In the genomic region with DNA sequence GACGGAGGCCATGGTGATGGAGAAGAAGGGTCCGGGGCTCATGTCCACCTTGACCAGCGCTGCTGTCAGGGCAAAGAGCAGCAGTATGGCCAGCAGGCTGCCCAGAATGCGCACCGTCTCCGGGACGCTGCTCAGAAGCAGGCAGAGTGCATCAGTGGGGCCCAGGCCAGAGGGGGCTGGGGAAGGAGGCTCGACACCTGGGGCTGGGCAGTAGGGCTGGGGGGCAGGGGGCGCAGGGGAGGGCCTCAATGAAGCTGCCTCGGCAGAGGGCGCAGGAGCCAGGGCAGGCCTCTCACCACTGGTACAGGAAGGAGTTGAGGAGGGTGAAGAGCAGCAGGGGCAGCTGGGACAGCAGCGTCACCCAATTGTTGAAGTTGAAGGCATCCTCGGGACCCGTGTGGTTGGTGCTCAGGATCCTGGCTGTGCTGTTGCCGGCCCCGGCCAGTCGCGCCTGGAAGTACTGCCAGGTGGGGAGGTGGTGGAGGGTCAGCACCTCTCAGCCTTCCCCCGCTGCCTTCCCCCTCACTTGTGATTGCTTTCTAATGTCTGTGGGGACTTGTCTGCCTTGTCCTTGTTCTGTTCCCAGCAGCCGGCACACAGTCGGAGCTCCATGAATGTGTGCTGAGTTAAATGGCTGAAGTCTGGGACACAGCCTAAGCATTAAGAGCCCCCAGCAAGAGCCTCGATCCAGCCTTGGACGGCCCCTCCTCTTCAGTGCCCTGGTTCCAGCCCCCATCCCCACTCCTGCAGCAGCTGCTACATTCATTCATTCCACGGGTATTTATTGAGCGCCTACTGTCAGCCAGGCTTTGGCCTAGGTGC, we compare ENCODE assay signal across 15 cellular contexts. TPM values are rescaled to one million over a fixed set of nuclear protein-coding genes. Genes with fewer than 3 reads are reported as not detected.
DNase-seq lines count a peak whose midpoint lies in the region; ATAC-seq, FAIRE-seq and TF ChIP-seq lines count a peak whose summit lies in the region.
"Had no signal": no experiment of that assay in that cellular context is flagged by ENCODE, and none has a peak within 500 bp of the region (broad histone marks: within the 10 kb centered on the region; RNA-seq: fewer than 3 reads in every experiment).

No MANE protein-coding gene starts in this region.

- H3K27me3 ChIP-seq in HepG2 (ENCODE audit: control insufficient read depth in 1 of 2, insufficient read depth in 2 of 2, low read length in 2 of 2), result peaks cover 0 to 7% of the 10 kb centered on the region in 2 experiments; a peak in 1 of 5 replicates
- no peaks in the 10 kb centered on the region for H3K27me3 ChIP-seq in right lobe of liver
- H3K27me3 ChIP-seq: vagina had no signal

- no peaks in the 10 kb centered on the region for H3K36me3 ChIP-seq in HepG2 (replicated peaks in 1 of 2; ENCODE audit: control insufficient read depth in 1 of 2, insufficient read depth in 2 of 2, low read length in 2 of 2)
- no peaks in the 10 kb centered on the region for H3K36me3 ChIP-seq in right lobe of liver
- H3K36me3 ChIP-seq: vagina had no signal

- H3K9me3 Mint-ChIP-seq in activated CD4-positive, alpha-beta memory T cell treated with anti-CD3 and anti-CD28 coated beads, Interleukin-2, amount 10 ng/mL, durations not matched to agents 7 days and 5 days, result no peaks in the 10 kb centered on the region
- H3K9me3 Mint-ChIP-seq in stimulated activated naive B cell treated with anti-CD40 and anti-IgM and Interleukin-4, amounts not matched to agents 10 μg/mL and 1 μg/mL and 100 μg/mL, for 72 hours, result no peaks in the 10 kb centered on the region

- CTCF ChIA-PET in HepG2 (lab: Yijun Ruan, JAX; ENCODE audit: low intra/inter-chr PET ratio, low total read pairs), result no interaction called here
- CTCF ChIA-PET in activated CD4-positive, alpha-beta memory T cell treated with anti-CD3 and anti-CD28 coated beads, Interleukin-2, amount 10 ng/mL, durations not matched to agents 7 days and 5 days (lab: Charles Lee), result interaction anchor here (1.0 to 1.9 kb wide), 2 partner anchors 17 to 57 kb away, joined by 3 to 13 read pairs; no protein-coding TSS in a partner anchor

- BruUV-seq in HepG2 (replicated peaks; lab: Mats Ljungman, UMichigan), result no TSS peak

- no peak overlapping the region for H3K27ac ChIP-seq in HepG2 (ENCODE audit: extremely low read length, insufficient read depth, low read length)
- H3K27ac ChIP-seq in right lobe of liver, result no peak overlapping the region
- H3K27ac ChIP-seq: vagina had no signal

- ATAC-seq in HepG2, result peak; percentile 4
- ATAC-seq in right lobe of liver, result no peak
- no peak for ATAC-seq in stimulated activated naive B cell treated with anti-CD40 and anti-IgM and Interleukin-4, amounts not matched to agents 10 μg/mL and 1 μg/mL and 100 μg/mL, for 72 hours (replicated peaks)
- ATAC-seq in GM18502 (IDR thresholded peaks at IDR 0.05; ENCODE audit: poor library complexity, unreplicated experiment), result no peak
- ATAC-seq: activated CD4-positive, CD25-positive, alpha-beta regulatory T cell treated with anti-CD3 and anti-CD28 coated beads, Interleukin-2, amount 50 U/mL, for 24 hours had no signal

- TF ChIP-seq POLR2A in HepG2 (IDR thresholded peaks at IDR 0.05; ENCODE audit: insufficient read depth in 1 of 2, low read depth in 2 of 2, low read length in 2 of 2) (no peak; a peak in 1 of 4 replicates), right lobe of liver (IDR thresholded peaks at IDR 0.05) (no peak)

- H3K79me2 ChIP-seq in HepG2 (ENCODE audit: insufficient read depth, low read length), result no peaks in the 10 kb centered on the region

- no peaks in the 10 kb centered on the region; the same call in 1 of the 2 replicates for H4K20me1 ChIP-seq in HepG2 (ENCODE audit: insufficient read depth, low read length)

- in situ Hi-C loops in HepG2 (cut with HindIII; ENCODE audit: extremely low pct_ligation_motif_present, low pct_unique_long_range_greater_than_20kb), result no loop called here

- no peak overlapping the region for H3K27ac Mint-ChIP-seq in activated CD4-positive, alpha-beta memory T cell treated with anti-CD3 and anti-CD28 coated beads, Interleukin-2, amount 10 ng/mL, durations not matched to agents 7 days and 5 days
- peak overlapping the region; percentile 17 for H3K27ac Mint-ChIP-seq in stimulated activated naive B cell treated with anti-CD40 and anti-IgM and Interleukin-4, amounts not matched to agents 10 μg/mL and 1 μg/mL and 100 μg/mL, for 72 hours

- peaks cover 5% of the 10 kb centered on the region for H3K27me3 Mint-ChIP-seq in activated CD4-positive, alpha-beta memory T cell treated with anti-CD3 and anti-CD28 coated beads, Interleukin-2, amount 10 ng/mL, durations not matched to agents 7 days and 5 days
- H3K27me3 Mint-ChIP-seq in stimulated activated naive B cell treated with anti-CD40 and anti-IgM and Interleukin-4, amounts not matched to agents 10 μg/mL and 1 μg/mL and 100 μg/mL, for 72 hours, result no peaks in the 10 kb centered on the region

- H3K4me3 ChIP-seq in HepG2 (replicated peaks in 1 of 3; ENCODE audit: insufficient read depth in 1 of 3, low read depth in 2 of 3, low read length in 3 of 3) (no peak overlapping the region), right lobe of liver (no peak overlapping the region)
- H3K4me3 ChIP-seq: vagina had no signal

- DNase-seq in HepG2 (ENCODE audit: low spot score) (no peak), right lobe of liver (no peak), iPS-NIHi7 (ENCODE audit: extremely low spot score) (peak; percentile 4), kidney glomerular epithelial cell (lab: John Stamatoyannopoulos, UW) (no peak), HCEC 1CT (no peak)
- no peak for DNase-seq in activated CD4-positive, alpha-beta memory T cell treated with anti-CD3 and anti-CD28 coated beads, Interleukin-2, amount 10 ng/mL, durations not matched to agents 7 days and 5 days
- no peak for DNase-seq in stimulated activated naive B cell treated with anti-CD40 and anti-IgM and Interleukin-4, amounts not matched to agents 10 μg/mL and 1 μg/mL and 100 μg/mL, for 72 hours
- DNase-seq: GF-D8, NCI-H146, NCI-H774 had no signal

- FAIRE-seq in HepG2 (lab: Jason Lieb, UNC), result no peak
- FAIRE-seq: frontal cortex had no signal

- H3K9me3 ChIP-seq in HepG2 (ENCODE audit: low read length) (no peaks in the 10 kb centered on the region), right lobe of liver (no peaks in the 10 kb centered on the region)
- H3K9me3 ChIP-seq: vagina had no signal

- peak overlapping the region; percentile 2; the same call in 1 of the 2 replicates for H3K4me2 ChIP-seq in HepG2 (ENCODE audit: low read depth, low read length)

- H3K4me1 ChIP-seq in HepG2 (ENCODE audit: insufficient read depth, low read length) (peaks cover 50% of the 10 kb centered on the region), right lobe of liver (no peaks in the 10 kb centered on the region)

- H3K4me3 Mint-ChIP-seq in activated CD4-positive, alpha-beta memory T cell treated with anti-CD3 and anti-CD28 coated beads, Interleukin-2, amount 10 ng/mL, durations not matched to agents 7 days and 5 days, result peak overlapping the region; percentile 21
- no peak overlapping the region for H3K4me3 Mint-ChIP-seq in stimulated activated naive B cell treated with anti-CD40 and anti-IgM and Interleukin-4, amounts not matched to agents 10 μg/mL and 1 μg/mL and 100 μg/mL, for 72 hours

- peaks cover 19% of the 10 kb centered on the region for H3K4me1 Mint-ChIP-seq in activated CD4-positive, alpha-beta memory T cell treated with anti-CD3 and anti-CD28 coated beads, Interleukin-2, amount 10 ng/mL, durations not matched to agents 7 days and 5 days
- peaks cover 12 to 30% of the 10 kb centered on the region in 2 donors for H3K4me1 Mint-ChIP-seq in stimulated activated naive B cell treated with anti-CD40 and anti-IgM and Interleukin-4, amounts not matched to agents 10 μg/mL and 1 μg/mL and 100 μg/mL, for 72 hours

- POLR2A ChIA-PET in HepG2 (lab: Yijun Ruan, JAX), result interaction anchor here (1.5 kb wide), 1 partner anchor 18 kb away, joined by 3 read pairs; no protein-coding TSS in a partner anchor
- POLR2A ChIA-PET in activated CD4-positive, alpha-beta memory T cell treated with anti-CD3 and anti-CD28 coated beads, Interleukin-2, amount 10 ng/mL, durations not matched to agents 7 days and 5 days (lab: Charles Lee), result interaction anchor here (3.7 kb wide), 1 partner anchor 24 kb away, joined by 23 read pairs; the partner anchor contains the start of gene BRMS1

- TF ChIP-seq RAD21 in HepG2 (CRISPR knock-in tag; IDR thresholded peaks at IDR 0.05), result no peak

- H3K36me3 Mint-ChIP-seq in activated CD4-positive, alpha-beta memory T cell treated with anti-CD3 and anti-CD28 coated beads, Interleukin-2, amount 10 ng/mL, durations not matched to agents 7 days and 5 days (ENCODE audit: low read depth), result no peaks in the 10 kb centered on the region
- H3K36me3 Mint-ChIP-seq in stimulated activated naive B cell treated with anti-CD40 and anti-IgM and Interleukin-4, amounts not matched to agents 10 μg/mL and 1 μg/mL and 100 μg/mL, for 72 hours, result peaks cover 20 to 28% of the 10 kb centered on the region in 2 donors

- intact Hi-C loops in HepG2 (cut with micrococcal nuclease; ENCODE audit: unreplicated experiment), result no loop called here
- intact Hi-C loops in right lobe of liver (cut with DNase I), result no loop called here

- H3K9ac ChIP-seq in HepG2 (ENCODE audit: insufficient read depth, low read depth, low read length), result no peak overlapping the region

- TF ChIP-seq EP300 in HepG2 (IDR thresholded peaks at IDR 0.05; ENCODE audit: low read depth in 2 of 2, low read length in 2 of 2) (no peak), HepG2 (CRISPR knock-in tag; IDR thresholded peaks at IDR 0.05; ENCODE audit: borderline replicate concordance) (no peak)

- TF ChIP-seq CTCF in HepG2 (CRISPR knock-in tag; IDR thresholded peaks at IDR 0.05) (no peak), right lobe of liver (IDR thresholded peaks at IDR 0.05) (no peak)

- H2AFZ ChIP-seq in HepG2 (ENCODE audit: low read length), result no peak overlapping the region

- 75% methylated on average over 13 of the region's 25 CpGs for WGBS in HepG2 (ENCODE audit: low lambda C conversion rate)
- WGBS in right lobe of liver (ENCODE audit: insufficient coverage, low coverage, low lambda C conversion rate, missing lambda C conversion rate), result 80% methylated on average over 2 of the region's 25 CpGs

RNA-seq across cellular contexts. Expression of gene SLC29A2, which starts 2.3 kb away (rescaled TPM):
- total RNA-seq in HepG2 (2016; rRNA removed; fragmentation: Illumina TruSeq; extraction: Trizol) (0.49 and 0.66 TPM in 2 replicates), right lobe of liver (1 to 10 TPM in 4 of 6 experiments, under 1 TPM in 2; 0.35 to 2.2 (median 1.1) TPM)
- 0.09 and 0.30 TPM in 2 replicates for total RNA-seq in HepG2 (2016; cell fraction: cytosol; rRNA removed; fragmentation: Illumina TruSeq; extraction: Trizol; ENCODE audit: low read depth)
- total RNA-seq in HepG2 (2016; cell fraction: insoluble cytoplasmic fraction; rRNA removed; fragmentation: Illumina TruSeq; extraction: Trizol), result 0.18 and 0.71 TPM in 2 replicates
- 0.31 and 0.41 TPM in 2 replicates for total RNA-seq in HepG2 (2016; cell fraction: membrane; rRNA removed; fragmentation: Illumina TruSeq; extraction: Trizol)
- 0.63 and 0.81 TPM in 2 replicates for total RNA-seq in HepG2 (2016; cell fraction: nucleus; rRNA removed; fragmentation: Illumina TruSeq; extraction: Trizol)
- polyA plus RNA-seq in HepG2 (2011; rRNA removed), result 0.56 and 0.63 TPM in 2 replicates
- 0.25 and 0.27 TPM in 2 replicates for polyA plus RNA-seq in HepG2 (2011; cell fraction: cytosol; rRNA removed)
- 5.0 and 6.0 TPM in 2 replicates for polyA plus RNA-seq in HepG2 (2011; cell fraction: nucleus; rRNA removed)
- polyA plus RNA-seq in HepG2 (2012), result 0.80 and 1.1 TPM in 2 replicates
- 0.14 and 0.24 TPM in 2 replicates for polyA plus RNA-seq in HepG2 (2016; cell fraction: cytosol; fragmentation: Illumina TruSeq; extraction: Trizol; ENCODE audit: low read depth)
- 0.30 and 0.32 TPM in 2 replicates for polyA plus RNA-seq in HepG2 (2016; cell fraction: insoluble cytoplasmic fraction; fragmentation: Illumina TruSeq; extraction: Trizol; ENCODE audit: low read depth)
- 0.43 and 0.56 TPM in 2 replicates for polyA plus RNA-seq in HepG2 (2016; cell fraction: membrane; fragmentation: Illumina TruSeq; extraction: Trizol; ENCODE audit: low read depth)
- polyA plus RNA-seq in HepG2 (2016; cell fraction: nucleus; fragmentation: Illumina TruSeq; extraction: Trizol; ENCODE audit: insufficient read depth, low read depth), result 2.4 TPM in 2 replicates
- 0.28 and 27.8 TPM in 2 replicates for polyA minus RNA-seq in HepG2 (2011; rRNA and poly(A)+ RNA removed; ENCODE audit: low replicate concordance)
- 0.49 and 0.88 TPM in 2 replicates for polyA minus RNA-seq in HepG2 (2011; cell fraction: cytosol; rRNA and poly(A)+ RNA removed)
- 0.25 and 0.64 TPM in 2 replicates for polyA minus RNA-seq in HepG2 (2011; cell fraction: nucleus; rRNA and poly(A)+ RNA removed)
- 1 to 10 TPM; 8.4 to 9.0 TPM for total RNA-seq in activated CD4-positive, alpha-beta memory T cell treated with anti-CD3 and anti-CD28 coated beads, Interleukin-2, amount 10 ng/mL, durations not matched to agents 7 days and 5 days

RNA-seq across cellular contexts. Expression of gene B4GAT1, which starts 21.9 kb away (rescaled TPM):
- total RNA-seq in HepG2 (2016; rRNA removed; fragmentation: Illumina TruSeq; extraction: Trizol) (44.9 and 109 TPM in 2 replicates), right lobe of liver (10 to 100 TPM in 5 of 6 experiments, 1 to 10 TPM in 1; 6.3 to 25.4 (median 15.6) TPM)
- 15.0 and 17.3 TPM in 2 replicates for total RNA-seq in HepG2 (2016; cell fraction: cytosol; rRNA removed; fragmentation: Illumina TruSeq; extraction: Trizol; ENCODE audit: low read depth)
- 41.0 and 117 TPM in 2 replicates for total RNA-seq in HepG2 (2016; cell fraction: insoluble cytoplasmic fraction; rRNA removed; fragmentation: Illumina TruSeq; extraction: Trizol)
- 35.2 and 38.9 TPM in 2 replicates for total RNA-seq in HepG2 (2016; cell fraction: membrane; rRNA removed; fragmentation: Illumina TruSeq; extraction: Trizol)
- total RNA-seq in HepG2 (2016; cell fraction: nucleus; rRNA removed; fragmentation: Illumina TruSeq; extraction: Trizol), result 80.6 and 90.0 TPM in 2 replicates
- polyA plus RNA-seq in HepG2 (2011; rRNA removed), result 40.4 and 47.8 TPM in 2 replicates
- polyA plus RNA-seq in HepG2 (2011; cell fraction: cytosol; rRNA removed), result 35.5 and 44.1 TPM in 2 replicates
- 29.5 and 32.3 TPM in 2 replicates for polyA plus RNA-seq in HepG2 (2011; cell fraction: nucleus; rRNA removed)
- polyA plus RNA-seq in HepG2 (2012), result 64.9 and 76.3 TPM in 2 replicates
- polyA plus RNA-seq in HepG2 (2016; cell fraction: cytosol; fragmentation: Illumina TruSeq; extraction: Trizol; ENCODE audit: low read depth), result 13.3 and 16.5 TPM in 2 replicates
- 40.4 and 42.0 TPM in 2 replicates for polyA plus RNA-seq in HepG2 (2016; cell fraction: insoluble cytoplasmic fraction; fragmentation: Illumina TruSeq; extraction: Trizol; ENCODE audit: low read depth)
- 25.2 and 28.0 TPM in 2 replicates for polyA plus RNA-seq in HepG2 (2016; cell fraction: membrane; fragmentation: Illumina TruSeq; extraction: Trizol; ENCODE audit: low read depth)
- polyA plus RNA-seq in HepG2 (2016; cell fraction: nucleus; fragmentation: Illumina TruSeq; extraction: Trizol; ENCODE audit: insufficient read depth, low read depth), result 122 and 134 TPM in 2 replicates
- 4.0 and 58.3 TPM in 2 replicates for polyA minus RNA-seq in HepG2 (2011; rRNA and poly(A)+ RNA removed; ENCODE audit: low replicate concordance)
- polyA minus RNA-seq in HepG2 (2011; cell fraction: cytosol; rRNA and poly(A)+ RNA removed), result 26.4 and 32.5 TPM in 2 replicates
- polyA minus RNA-seq in HepG2 (2011; cell fraction: nucleus; rRNA and poly(A)+ RNA removed), result 7.3 and 8.3 TPM in 2 replicates
- total RNA-seq in activated CD4-positive, alpha-beta memory T cell treated with anti-CD3 and anti-CD28 coated beads, Interleukin-2, amount 10 ng/mL, durations not matched to agents 7 days and 5 days, result 1 to 10 TPM; 8.4 to 8.7 TPM

RNA-seq across cellular contexts. Expression of gene BRMS1, which starts 24.4 kb away (rescaled TPM):
- 55.7 and 63.1 TPM in 2 replicates for total RNA-seq in HepG2 (2016; rRNA removed; fragmentation: Illumina TruSeq; extraction: Trizol)
- 15.1 and 18.0 TPM in 2 replicates for total RNA-seq in HepG2 (2016; cell fraction: cytosol; rRNA removed; fragmentation: Illumina TruSeq; extraction: Trizol; ENCODE audit: low read depth)
- total RNA-seq in HepG2 (2016; cell fraction: insoluble cytoplasmic fraction; rRNA removed; fragmentation: Illumina TruSeq; extraction: Trizol), result 55.6 and 65.9 TPM in 2 replicates
- 28.2 and 32.2 TPM in 2 replicates for total RNA-seq in HepG2 (2016; cell fraction: membrane; rRNA removed; fragmentation: Illumina TruSeq; extraction: Trizol)
- total RNA-seq in HepG2 (2016; cell fraction: nucleus; rRNA removed; fragmentation: Illumina TruSeq; extraction: Trizol), result 23.2 and 25.5 TPM in 2 replicates
- polyA plus RNA-seq in HepG2 (2011; rRNA removed), result 15.8 and 16.8 TPM in 2 replicates
- 15.3 and 20.1 TPM in 2 replicates for polyA plus RNA-seq in HepG2 (2011; cell fraction: cytosol; rRNA removed)
- 19.9 and 20.4 TPM in 2 replicates for polyA plus RNA-seq in HepG2 (2011; cell fraction: nucleus; rRNA removed)
- 8.8 and 11.6 TPM in 2 replicates for polyA plus RNA-seq in HepG2 (2012)
- 11.6 and 12.3 TPM in 2 replicates for polyA plus RNA-seq in HepG2 (2016; cell fraction: cytosol; fragmentation: Illumina TruSeq; extraction: Trizol; ENCODE audit: low read depth)
- polyA plus RNA-seq in HepG2 (2016; cell fraction: insoluble cytoplasmic fraction; fragmentation: Illumina TruSeq; extraction: Trizol; ENCODE audit: low read depth), result 54.5 and 57.6 TPM in 2 replicates
- polyA plus RNA-seq in HepG2 (2016; cell fraction: membrane; fragmentation: Illumina TruSeq; extraction: Trizol; ENCODE audit: low read depth), result 20.8 and 22.1 TPM in 2 replicates
- polyA plus RNA-seq in HepG2 (2016; cell fraction: nucleus; fragmentation: Illumina TruSeq; extraction: Trizol; ENCODE audit: insufficient read depth, low read depth), result 38.8 and 42.9 TPM in 2 replicates
- polyA minus RNA-seq in HepG2 (2011; rRNA and poly(A)+ RNA removed; ENCODE audit: low replicate concordance), result 8.1 and 30.0 TPM in 2 replicates
- 2.9 TPM in 2 replicates for polyA minus RNA-seq in HepG2 (2011; cell fraction: cytosol; rRNA and poly(A)+ RNA removed)
- polyA minus RNA-seq in HepG2 (2011; cell fraction: nucleus; rRNA and poly(A)+ RNA removed), result 4.2 and 5.5 TPM in 2 replicates
- total RNA-seq in right lobe of liver, result 10 to 100 TPM in 5 of 6 experiments, 1 to 10 TPM in 1; 8.2 to 31.9 (median 12.1) TPM
- total RNA-seq in activated CD4-positive, alpha-beta memory T cell treated with anti-CD3 and anti-CD28 coated beads, Interleukin-2, amount 10 ng/mL, durations not matched to agents 7 days and 5 days, result 10 to 100 TPM; 39.7 to 40.4 TPM

RNA-seq across cellular contexts. Expression of gene RIN1, which starts 33.0 kb away (rescaled TPM):
- total RNA-seq in HepG2 (2016; rRNA removed; fragmentation: Illumina TruSeq; extraction: Trizol), result 3.9 and 4.1 TPM in 2 replicates
- 1.6 and 2.4 TPM in 2 replicates for total RNA-seq in HepG2 (2016; cell fraction: cytosol; rRNA removed; fragmentation: Illumina TruSeq; extraction: Trizol; ENCODE audit: low read depth)
- 3.5 and 4.5 TPM in 2 replicates for total RNA-seq in HepG2 (2016; cell fraction: insoluble cytoplasmic fraction; rRNA removed; fragmentation: Illumina TruSeq; extraction: Trizol)
- 2.0 and 2.9 TPM in 2 replicates for total RNA-seq in HepG2 (2016; cell fraction: membrane; rRNA removed; fragmentation: Illumina TruSeq; extraction: Trizol)
- total RNA-seq in HepG2 (2016; cell fraction: nucleus; rRNA removed; fragmentation: Illumina TruSeq; extraction: Trizol), result 3.5 TPM in 2 replicates
- polyA plus RNA-seq in HepG2 (2011; rRNA removed), result 2.4 and 4.2 TPM in 2 replicates
- 3.6 and 24.3 TPM in 2 replicates for polyA plus RNA-seq in HepG2 (2011; cell fraction: cytosol; rRNA removed)
- 13.9 and 17.2 TPM in 2 replicates for polyA plus RNA-seq in HepG2 (2011; cell fraction: nucleus; rRNA removed)
- polyA plus RNA-seq in HepG2 (2012), result 3.3 TPM in 2 replicates
- 0.76 and 1.0 TPM in 2 replicates for polyA plus RNA-seq in HepG2 (2016; cell fraction: cytosol; fragmentation: Illumina TruSeq; extraction: Trizol; ENCODE audit: low read depth)
- polyA plus RNA-seq in HepG2 (2016; cell fraction: insoluble cytoplasmic fraction; fragmentation: Illumina TruSeq; extraction: Trizol; ENCODE audit: low read depth), result 2.9 and 4.1 TPM in 2 replicates
- 1.4 and 2.1 TPM in 2 replicates for polyA plus RNA-seq in HepG2 (2016; cell fraction: membrane; fragmentation: Illumina TruSeq; extraction: Trizol; ENCODE audit: low read depth)
- 8.7 and 9.1 TPM in 2 replicates for polyA plus RNA-seq in HepG2 (2016; cell fraction: nucleus; fragmentation: Illumina TruSeq; extraction: Trizol; ENCODE audit: insufficient read depth, low read depth)
- 6.2 and 14.2 TPM in 2 replicates for polyA minus RNA-seq in HepG2 (2011; rRNA and poly(A)+ RNA removed; ENCODE audit: low replicate concordance)
- polyA minus RNA-seq in HepG2 (2011; cell fraction: cytosol; rRNA and poly(A)+ RNA removed), result 2.4 and 4.0 TPM in 2 replicates
- 2.0 and 2.4 TPM in 2 replicates for polyA minus RNA-seq in HepG2 (2011; cell fraction: nucleus; rRNA and poly(A)+ RNA removed)
- total RNA-seq in right lobe of liver, result 1 to 10 TPM in 3 of 6 experiments, under 1 TPM in 3; 0.46 to 1.8 (median 0.94) TPM
- under 1 TPM; 0.43 to 0.73 TPM for total RNA-seq in activated CD4-positive, alpha-beta memory T cell treated with anti-CD3 and anti-CD28 coated beads, Interleukin-2, amount 10 ng/mL, durations not matched to agents 7 days and 5 days

RNA-seq across cellular contexts. Expression of gene NPAS4, which starts 51.6 kb away (rescaled TPM):
- not detected in 2 replicates for total RNA-seq in HepG2 (2016; rRNA removed; fragmentation: Illumina TruSeq; extraction: Trizol)
- total RNA-seq in HepG2 (2016; cell fraction: cytosol; rRNA removed; fragmentation: Illumina TruSeq; extraction: Trizol; ENCODE audit: low read depth), result not detected in 2 replicates
- not detected in 2 replicates for total RNA-seq in HepG2 (2016; cell fraction: insoluble cytoplasmic fraction; rRNA removed; fragmentation: Illumina TruSeq; extraction: Trizol)
- not detected in 2 replicates for total RNA-seq in HepG2 (2016; cell fraction: membrane; rRNA removed; fragmentation: Illumina TruSeq; extraction: Trizol)
- not detected in 2 replicates for total RNA-seq in HepG2 (2016; cell fraction: nucleus; rRNA removed; fragmentation: Illumina TruSeq; extraction: Trizol)
- not detected in 2 replicates for polyA plus RNA-seq in HepG2 (2011; rRNA removed)
- not detected in 2 replicates for polyA plus RNA-seq in HepG2 (2011; cell fraction: cytosol; rRNA removed)
- polyA plus RNA-seq in HepG2 (2011; cell fraction: nucleus; rRNA removed), result not detected in 2 replicates
- not detected in 2 replicates for polyA plus RNA-seq in HepG2 (2012)
- not detected in 2 replicates for polyA plus RNA-seq in HepG2 (2016; cell fraction: cytosol; fragmentation: Illumina TruSeq; extraction: Trizol; ENCODE audit: low read depth)
- polyA plus RNA-seq in HepG2 (2016; cell fraction: insoluble cytoplasmic fraction; fragmentation: Illumina TruSeq; extraction: Trizol; ENCODE audit: low read depth), result not detected in 2 replicates
- not detected in 2 replicates for polyA plus RNA-seq in HepG2 (2016; cell fraction: membrane; fragmentation: Illumina TruSeq; extraction: Trizol; ENCODE audit: low read depth)
- polyA plus RNA-seq in HepG2 (2016; cell fraction: nucleus; fragmentation: Illumina TruSeq; extraction: Trizol; ENCODE audit: insufficient read depth, low read depth), result not detected in 2 replicates
- polyA minus RNA-seq in HepG2 (2011; rRNA and poly(A)+ RNA removed; ENCODE audit: low replicate concordance), result 0.51 TPM in 1 of 2 replicates, not detected in the other
- polyA minus RNA-seq in HepG2 (2011; cell fraction: cytosol; rRNA and poly(A)+ RNA removed), result not detected in 2 replicates
- not detected in 2 replicates for polyA minus RNA-seq in HepG2 (2011; cell fraction: nucleus; rRNA and poly(A)+ RNA removed)
- total RNA-seq in right lobe of liver, result not detected
- total RNA-seq in activated CD4-positive, alpha-beta memory T cell treated with anti-CD3 and anti-CD28 coated beads, Interleukin-2, amount 10 ng/mL, durations not matched to agents 7 days and 5 days, result under 1 TPM in 1 of 2 experiments, not detected in 1; 0.20 TPM
- total RNA-seq: dermis microvascular lymphatic vessel endothelial cell, vagina had no signal
